8 cellular contexts compared by ENCODE assay signal in the genomic region with DNA sequence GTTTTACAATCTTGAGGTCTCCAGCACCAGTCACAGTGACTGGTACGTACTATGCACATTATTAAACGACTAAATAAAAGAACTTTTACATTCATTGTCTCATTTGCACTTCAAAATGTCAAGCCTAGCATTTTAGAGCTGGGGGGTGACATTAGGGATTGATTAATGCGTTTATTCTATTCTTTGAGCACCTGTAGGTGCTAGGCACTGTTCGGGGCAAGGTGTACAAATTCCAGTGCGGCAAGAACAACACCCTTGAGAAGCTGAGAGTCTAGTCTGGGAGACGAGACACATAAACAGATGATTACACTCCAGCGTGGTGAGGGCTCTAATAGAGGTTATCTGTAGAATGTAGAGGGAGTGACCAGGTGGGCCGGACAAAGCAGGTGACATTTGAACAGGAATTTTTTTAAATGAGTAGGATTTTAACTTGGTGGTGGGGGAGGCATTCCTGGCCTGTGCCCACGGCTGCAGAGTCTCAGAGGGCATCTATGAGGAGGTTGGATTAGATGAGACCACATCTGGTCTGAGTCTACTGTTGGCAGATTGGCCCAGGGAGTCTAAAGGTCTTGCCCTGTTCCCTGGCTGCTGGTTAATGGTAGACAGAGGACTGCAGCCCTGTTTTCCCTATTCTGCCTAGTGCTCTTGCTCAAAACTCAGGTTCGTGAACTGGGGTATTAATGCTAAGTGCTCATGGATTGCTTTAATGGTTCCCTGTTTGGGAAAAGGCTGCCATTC. TPM values are rescaled to one million over a fixed set of nuclear protein-coding genes. Genes with fewer than 3 reads are reported as not detected.
DNase-seq lines count a peak whose midpoint lies in the region; ATAC-seq and TF ChIP-seq lines count a peak whose summit lies in the region.

No MANE protein-coding gene starts in this region.

- peaks cover 10% of the 10 kb centered on the region; the same call in 1 of the 2 replicates for H4K20me1 ChIP-seq in IMR-90 (ENCODE audit: insufficient read depth, low read length)

- H3K79me1 ChIP-seq in IMR-90 (ENCODE audit: low read depth in 1 of 2, low read length in 2 of 2) = peaks cover 8 to 46% of the 10 kb centered on the region in 2 experiments; a peak in 3 of 4 replicates

- no peaks in the 10 kb centered on the region for H3K36me3 ChIP-seq in IMR-90 (ENCODE audit: control insufficient read depth, insufficient read depth, low read length)
- no peaks in the 10 kb centered on the region for H3K36me3 ChIP-seq in brain microvascular endothelial cell (replicated peaks)
- peaks cover 0 to 2% of the 10 kb centered on the region in 2 donors for H3K36me3 ChIP-seq in mucosa of rectum (ENCODE audit: control insufficient read depth in 2 of 2, insufficient read depth in 2 of 2, low read length in 2 of 2)

- H2BK120ac ChIP-seq in IMR-90 (ENCODE audit: low read depth, low read length) = no peak overlapping the region

- dilution Hi-C loops in IMR-90 (cut with HindIII; ENCODE audit: low sequenced_read_pairs, unreplicated experiment) = no loop called here

- H2BK5ac ChIP-seq in IMR-90 (ENCODE audit: low read depth, low read length, poor library complexity, severe bottlenecking) = peak overlapping the region; percentile 84

- H2BK20ac ChIP-seq in IMR-90 (ENCODE audit: low read depth, low read length) = no peak overlapping the region

- no peak for TF ChIP-seq CTCF in AG04450 (IDR thresholded peaks at IDR 0.05; ENCODE audit: low read depth, low read length)
- TF ChIP-seq CTCF in IMR-90 (conservative IDR thresholded peaks at IDR 0.05; ENCODE audit: low read depth, low read length) = no peak
- TF ChIP-seq CTCF in brain microvascular endothelial cell (IDR thresholded peaks at IDR 0.05; ENCODE audit: low read depth, low read length, missing control alignments) = no peak

- peak overlapping the region; percentile 68 for H3K9ac ChIP-seq in IMR-90 (ENCODE audit: low read depth, low read length)
- H3K9ac ChIP-seq in mucosa of rectum (ENCODE audit: low read depth in 1 of 2, low read length in 2 of 2) = peak overlapping the region; percentile 70 to 85

- peaks cover 9% of the 10 kb centered on the region; the same call in 1 of the 2 replicates for H3K9me1 ChIP-seq in IMR-90 (ENCODE audit: insufficient read depth, low read length)

- peak overlapping the region; percentile 90 for H3K27ac ChIP-seq in AG04450 (ENCODE audit: low read depth, low read length)
- H3K27ac ChIP-seq in IMR-90 (ENCODE audit: insufficient read depth, low read length) = peak overlapping the region; percentile 80
- peak overlapping the region; percentile 86 for H3K27ac ChIP-seq in brain microvascular endothelial cell
- peak overlapping the region; percentile 94 for H3K27ac ChIP-seq in mucosa of rectum (ENCODE audit: low read depth in 2 of 2, low read length in 2 of 2)

- H3K9me3 ChIP-seq in AG04450 (ENCODE audit: control insufficient read depth, insufficient read depth, low read length) (no peaks in the 10 kb centered on the region), IMR-90 (ENCODE audit: control insufficient read depth, insufficient read depth, low read length) (no peaks in the 10 kb centered on the region), mucosa of rectum (ENCODE audit: control insufficient read depth in 2 of 2, low read length in 2 of 2) (no peaks in the 10 kb centered on the region)

- POLR2A ChIA-PET in AG04450 (lab: Yijun Ruan, JAX) (no interaction called here), IMR-90 (lab: Charles Lee; ENCODE audit: unreplicated experiment) (interaction anchor here (0.5 kb wide), 1 partner anchor 76 kb away, joined by 6 read pairs; no protein-coding TSS in a partner anchor)

- H3K4ac ChIP-seq in IMR-90 (ENCODE audit: low read depth, low read length) = peak overlapping the region; percentile 82; the same call in 1 of the 2 replicates

- no peak for TF ChIP-seq POLR2A in IMR-90 (IDR thresholded peaks at IDR 0.05; ENCODE audit: low read depth, low read length)

- peak overlapping the region; percentile 83 for H2AK9ac ChIP-seq in IMR-90 (replicated peaks; ENCODE audit: low read depth, low read length, poor library complexity)

- H3K4me2 ChIP-seq in IMR-90 (ENCODE audit: low read depth, low read length) = peak overlapping the region; percentile 96

- H3K56ac ChIP-seq in IMR-90 (ENCODE audit: extremely low read depth, insufficient read depth, low read length) = peak overlapping the region; percentile 50; the same call in 1 of the 2 replicates

- CTCF ChIA-PET in AG04450 (lab: Charles Lee) = interaction anchor here (1.3 to 1.9 kb wide), 3 partner anchors 28 to 290 kb away, joined by 4 to 6 read pairs (median 4); no protein-coding TSS in a partner anchor
- CTCF ChIA-PET in IMR-90 (lab: Yijun Ruan, JAX) = no interaction called here

- DNase-seq in AG04450 (ENCODE audit: low read depth, low spot score) (no peak), IMR-90 (no peak), brain microvascular endothelial cell (no peak), AG20443 (ENCODE audit: low spot score) (no peak)

- H4K8ac ChIP-seq in IMR-90 (ENCODE audit: low read depth in 2 of 2, low read length in 2 of 2) = peak overlapping the region in 1 of 2 experiments; percentile 52; a peak in 1 of 4 replicates

- H3K4me1 ChIP-seq in IMR-90 (ENCODE audit: control insufficient read depth, insufficient read depth, low read length) = no peaks in the 10 kb centered on the region; the same call in 1 of the 2 replicates
- H3K4me1 ChIP-seq in mucosa of rectum (ENCODE audit: control insufficient read depth in 2 of 2, insufficient read depth in 2 of 2, low read length in 2 of 2) = peaks cover 10 to 11% of the 10 kb centered on the region in 2 donors

- H4K5ac ChIP-seq in IMR-90 (ENCODE audit: low read depth, low read length) = no peak overlapping the region

- peak overlapping the region; percentile 87 for H3K4me3 ChIP-seq in AG04450 (ENCODE audit: low read depth, low read length)
- peak overlapping the region; percentile 89 for H3K4me3 ChIP-seq in IMR-90 (ENCODE audit: insufficient read depth, low read depth, low read length)
- peak overlapping the region; percentile 91 for H3K4me3 ChIP-seq in brain microvascular endothelial cell (ENCODE audit: low read depth, low read length)
- H3K4me3 ChIP-seq in mucosa of rectum (ENCODE audit: low read length in 2 of 2) = peak overlapping the region; percentile 83 to 97

- in situ Hi-C loops in IMR-90 (cut with MboI; ENCODE audit: low sequenced_read_pairs) (no loop called here), brain microvascular endothelial cell (cut with HindIII; ENCODE audit: low pct_ligation_motif_present, low sequenced_read_pairs) (no loop called here)

- peak overlapping the region; percentile 69 for H3K14ac ChIP-seq in IMR-90 (replicated peaks; ENCODE audit: low read depth, low read length)

- no peaks in the 10 kb centered on the region for H3K27me3 ChIP-seq in AG04450 (ENCODE audit: control insufficient read depth, insufficient read depth, low read length)
- H3K27me3 ChIP-seq in IMR-90 (ENCODE audit: control insufficient read depth, insufficient read depth, low read length) = no peaks in the 10 kb centered on the region
- H3K27me3 ChIP-seq in brain microvascular endothelial cell (replicated peaks) = no peaks in the 10 kb centered on the region
- no peaks in the 10 kb centered on the region for H3K27me3 ChIP-seq in mucosa of rectum (ENCODE audit: control insufficient read depth in 2 of 2, insufficient read depth in 2 of 2, low read length in 2 of 2)

- H2AK5ac ChIP-seq in IMR-90 (ENCODE audit: low read depth, low read length) = no peak overlapping the region; the same call in 1 of the 2 replicates

- H3K18ac ChIP-seq in IMR-90 (ENCODE audit: low read depth, low read length) = no peak overlapping the region

- peak overlapping the region; percentile 96 for H2AFZ ChIP-seq in IMR-90 (replicated peaks; ENCODE audit: low read length, poor library complexity)

- no peak overlapping the region for H4K91ac ChIP-seq in IMR-90 (ENCODE audit: insufficient read depth, low read depth, low read length)

- WGBS in IMR-90 (ENCODE audit: extremely low coverage in 2 of 2, insufficient read length in 1 of 2), 2 experiments = 35% methylated on average over 5 of the region's 10 CpGs; no CpG with 5 or more reads in 1 of the 2 experiments

- BruUV-seq in IMR-90 (replicated peaks; lab: Mats Ljungman, UMichigan) = TSS peak; percentile 42

- H2BK15ac ChIP-seq in IMR-90 (ENCODE audit: low read depth, low read length) = no peak overlapping the region

- intact Hi-C loops in IMR-90 (cut with micrococcal nuclease) = no loop called here

- ATAC-seq in IMR-90 (ENCODE audit: low read depth) (no peak), GM21576 (IDR thresholded peaks at IDR 0.05; ENCODE audit: unreplicated experiment) (no peak), HG03095 (IDR thresholded peaks at IDR 0.05; ENCODE audit: unreplicated experiment) (no peak), GM21390 (IDR thresholded peaks at IDR 0.05; ENCODE audit: unreplicated experiment) (no peak)

- no peak for TF ChIP-seq RAD21 in IMR-90 (IDR thresholded peaks at IDR 0.05; ENCODE audit: low read length)

- H3K23ac ChIP-seq in IMR-90 (ENCODE audit: low read depth, low read length) = peak overlapping the region; percentile 86

TF ChIP-seq in IMR-90, 13 proteins besides CTCF, POLR2A, EP300 and RAD21:
- TF ChIP-seq NFE2L2 (IDR thresholded peaks at IDR 0.05; ENCODE audit: low read depth, low read length) (no peak), MAZ (IDR thresholded peaks at IDR 0.05; ENCODE audit: borderline replicate concordance, low read depth, low read length) (no peak)

RNA-seq across cellular contexts. Expression of a gene that starts 1.0 kb away (rescaled TPM):
- polyA plus RNA-seq in AG04450 (2011; rRNA removed) (84.5 and 104 TPM in 2 replicates), IMR-90 (2012; rRNA removed) (48.1 and 52.5 TPM in 2 replicates)
- polyA minus RNA-seq in AG04450 (2011; rRNA and poly(A)+ RNA removed) = 47.9 and 53.1 TPM in 2 replicates
- 69.7 and 80.5 TPM in 2 replicates for total RNA-seq in IMR-90 (2012; rRNA removed)
- 29.7 and 32.0 TPM in 2 replicates for polyA plus RNA-seq in IMR-90 (2012; cell fraction: cytosol; rRNA removed)
- 28.5 and 59.7 TPM in 2 replicates for polyA plus RNA-seq in IMR-90 (2012; cell fraction: nucleus; rRNA removed; ENCODE audit: low replicate concordance)
